6 cellular contexts compared by ENCODE assay signal in the genomic region with DNA sequence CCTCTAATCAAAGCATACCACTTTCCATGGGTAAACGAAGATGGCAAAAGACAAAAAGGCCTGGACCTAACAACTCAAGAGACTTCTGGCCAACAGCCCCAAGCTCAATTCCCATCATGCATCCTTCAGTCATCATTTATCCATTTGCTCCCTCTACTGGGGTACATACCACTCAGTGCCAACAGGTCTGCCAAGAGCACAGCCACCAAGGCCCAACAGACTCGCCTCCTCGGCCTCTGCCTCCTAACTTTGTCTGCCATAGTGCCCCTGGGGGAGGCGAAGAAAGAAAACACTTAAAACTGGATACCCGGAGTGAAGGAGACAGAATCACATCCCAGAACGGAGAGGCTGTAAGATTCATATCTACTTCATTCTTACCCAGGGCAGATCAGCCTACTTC. TPM values are rescaled to one million over a fixed set of nuclear protein-coding genes. Genes with fewer than 3 reads are reported as not detected.
DNase-seq lines count a peak whose midpoint lies in the region; TF ChIP-seq lines count a peak whose summit lies in the region.

No MANE protein-coding gene starts in this region.

- POLR2A ChIA-PET in BJ (lab: Charles Lee), result no interaction called here

- peak overlapping the region; percentile 87 for H3K4me3 ChIP-seq in BJ (ENCODE audit: low read depth, low read length)

- in situ Hi-C loops in T47D (cut with HindIII; ENCODE audit: low pct_unique_long_range_greater_than_20kb, low sequenced_read_pairs), result no loop called here

- H3K4me3 Mint-ChIP-seq in neural crest cell, result peak overlapping the region; percentile 90

- peaks cover 32% of the 10 kb centered on the region for H3K36me3 ChIP-seq in BJ (ENCODE audit: control insufficient read depth, insufficient read depth, low read length)

- CTCF ChIA-PET in BJ (lab: Yijun Ruan, JAX), result interaction anchor here (0.9 to 1.5 kb wide), 5 partner anchors 10 to 79 kb away, joined by 3 to 4 read pairs (median 3); a partner anchor contains a TSS

- no peaks in the 10 kb centered on the region for H3K27me3 ChIP-seq in BJ (ENCODE audit: control insufficient read depth, insufficient read depth, low read length)

- H3K36me3 Mint-ChIP-seq in neural crest cell (ENCODE audit: low read depth), result peaks cover 15% of the 10 kb centered on the region

- no peaks in the 10 kb centered on the region for H3K9me3 Mint-ChIP-seq in neural crest cell

- peak overlapping the region; percentile 83 for H3K27ac Mint-ChIP-seq in neural crest cell (ENCODE audit: unreplicated experiment)

- TF ChIP-seq CTCF in BJ (IDR thresholded peaks at IDR 0.05; ENCODE audit: insufficient read depth, low read depth, low read length) (no peak; the same call in 1 of the 2 replicates), neural crest cell (conservative IDR thresholded peaks at IDR 0.05) (no peak)

- H3K27me3 Mint-ChIP-seq in neural crest cell (ENCODE audit: low read depth), result no peaks in the 10 kb centered on the region

- DNase-seq in BJ (ENCODE audit: low read depth), result no peak
- DNase-seq in Kasumi-1 (lab: John Stamatoyannopoulos, UW), result peak; percentile 63 to 76
- DNase-seq in T47D (ENCODE audit: low read depth in 1 of 2, low spot score in 1 of 2), result peak; percentile 39 to 65
- DNase-seq in neural crest cell (ENCODE audit: low read depth, low spot score), result no peak
- DNase-seq in NCI-H1092 treated with DMSO at 0.1 percent for 48 hours (lab: John Stamatoyannopoulos, UW), result no peak
- no peak for DNase-seq in GM19240 (ENCODE audit: insufficient read length, low spot score)

- H3K4me1 Mint-ChIP-seq in neural crest cell, result peaks cover 26% of the 10 kb centered on the region

RNA-seq across cellular contexts. Expression of a gene that starts 1.1 kb away (rescaled TPM):
- 115 and 123 TPM in 2 replicates for polyA plus RNA-seq in BJ (2011; rRNA removed)
- polyA minus RNA-seq in BJ (2011; rRNA and poly(A)+ RNA removed), result 92.4 and 167 TPM in 2 replicates
- total RNA-seq in neural crest cell, result 199 and 204 TPM in 2 replicates

RNA-seq across cellular contexts. Expression of a gene that starts 11.7 kb away (rescaled TPM):
- 11.4 and 15.9 TPM in 2 replicates for polyA plus RNA-seq in BJ (2011; rRNA removed)
- polyA minus RNA-seq in BJ (2011; rRNA and poly(A)+ RNA removed), result 22.0 and 26.1 TPM in 2 replicates
- total RNA-seq in neural crest cell, result 30.6 and 35.4 TPM in 2 replicates

RNA-seq across cellular contexts. Expression of a gene that starts 25.2 kb away (rescaled TPM):
- polyA plus RNA-seq in BJ (2011; rRNA removed), result 14.1 and 21.4 TPM in 2 replicates
- 10.4 and 18.2 TPM in 2 replicates for polyA minus RNA-seq in BJ (2011; rRNA and poly(A)+ RNA removed)
- 50.2 and 50.3 TPM in 2 replicates for total RNA-seq in neural crest cell

RNA-seq across cellular contexts. Expression of a gene that starts 28.8 kb away (rescaled TPM):
- 38.4 and 54.9 TPM in 2 replicates for polyA plus RNA-seq in BJ (2011; rRNA removed)
- polyA minus RNA-seq in BJ (2011; rRNA and poly(A)+ RNA removed), result 22.1 and 29.0 TPM in 2 replicates
- 55.5 and 58.4 TPM in 2 replicates for total RNA-seq in neural crest cell

RNA-seq across cellular contexts. Expression of a gene that starts 37.3 kb away (rescaled TPM):
- 167 and 211 TPM in 2 replicates for polyA plus RNA-seq in BJ (2011; rRNA removed)
- polyA minus RNA-seq in BJ (2011; rRNA and poly(A)+ RNA removed), result 52.3 and 72.6 TPM in 2 replicates
- 88.1 and 90.1 TPM in 2 replicates for total RNA-seq in neural crest cell

Comparison
In these comparisons a context has a peak if more than half of its experiments do, and no peak if none do; other contexts are left out.
1. DNase-seq: peak in Kasumi-1 (2 of 2) and T47D (2 of 2); none in BJ (single experiment), neural crest cell (single experiment), NCI-H1092 treated with DMSO at 0.1 percent for 48 hours (single experiment) and GM19240 (single experiment).